Comparison of ENCODE assay signal across 3 cellular contexts in genomic region chr3:54785976-54786375, GRCh38.
"Had no signal": no experiment of that assay in that cellular context is flagged by ENCODE, and none has a peak within 500 bp of the region (broad histone marks: within the 10 kb centered on the region; RNA-seq: fewer than 3 reads in every experiment).

No MANE protein-coding gene starts in this region.

- ATAC-seq: GM12878 had no signal

- H3K4me3 ChIP-seq: GM12878 had no signal

- DNase-seq: GDM1, GF-D8 had no signal
